Comparison of ENCODE assay signal across 1 cellular context in the genomic region with DNA sequence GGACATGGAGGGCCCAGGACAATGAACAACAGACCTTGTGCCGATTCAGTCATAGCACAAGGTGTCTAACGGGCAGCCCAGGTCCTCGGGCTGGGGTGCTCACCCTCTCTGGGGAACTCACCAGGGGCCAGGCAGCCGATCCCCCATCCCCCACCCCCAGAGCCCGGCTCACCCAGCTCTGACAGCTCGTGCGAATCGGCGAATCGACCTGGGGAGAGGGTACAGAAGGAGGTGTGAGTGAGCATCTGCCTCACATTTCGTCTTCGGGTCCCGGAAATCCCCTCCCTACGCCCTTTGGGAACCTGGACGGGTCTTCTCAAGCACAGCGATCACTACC.
A peak's percentile ranks its signal among the peaks of the same experiment; 100 is the strongest.
TF ChIP-seq lines count a peak whose summit lies in the region.

No MANE protein-coding gene starts in this region.

TF ChIP-seq in GM12878, 131 proteins besides CTCF, POLR2A, EP300 and RAD21:
- no peak for TF ChIP-seq SMAD1 (IDR thresholded peaks at IDR 0.05; ENCODE audit: low read depth, partially characterized antibody)
- TF ChIP-seq, protein P1, sequence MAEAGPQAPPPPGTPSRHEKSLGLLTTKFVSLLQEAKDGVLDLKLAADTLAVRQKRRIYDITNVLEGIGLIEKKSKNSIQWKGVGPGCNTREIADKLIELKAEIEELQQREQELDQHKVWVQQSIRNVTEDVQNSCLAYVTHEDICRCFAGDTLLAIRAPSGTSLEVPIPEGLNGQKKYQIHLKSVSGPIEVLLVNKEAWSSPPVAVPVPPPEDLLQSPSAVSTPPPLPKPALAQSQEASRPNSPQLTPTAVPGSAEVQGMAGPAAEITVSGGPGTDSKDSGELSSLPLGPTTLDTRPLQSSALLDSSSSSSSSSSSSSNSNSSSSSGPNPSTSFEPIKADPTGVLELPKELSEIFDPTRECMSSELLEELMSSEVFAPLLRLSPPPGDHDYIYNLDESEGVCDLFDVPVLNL (IDR thresholded peaks at IDR 0.05; ENCODE audit: low read depth, low read length) = 0 out of 2 replicates have a peak, but pooled peaks have one; percentile 20
- 0 out of 4 replicates have a peak, but pooled peaks of 1 of the 2 experiments have one; percentile 8 for TF ChIP-seq IKZF2 (IDR thresholded peaks at IDR 0.05)
- 0 out of 2 replicates have a peak, but pooled peaks have one; percentile 37 for TF ChIP-seq DPF2 (IDR thresholded peaks at IDR 0.05)
- TF ChIP-seq YY1 (IDR thresholded peaks at IDR 0.05; ENCODE audit: low read depth, low read length) = no peak
- no peak for TF ChIP-seq TCF3 (IDR thresholded peaks at IDR 0.05; ENCODE audit: borderline replicate concordance, insufficient read depth, low read depth, low read length)
TF ChIP-seq in GM12878: peak in this region for 3.
